In the genomic region with DNA sequence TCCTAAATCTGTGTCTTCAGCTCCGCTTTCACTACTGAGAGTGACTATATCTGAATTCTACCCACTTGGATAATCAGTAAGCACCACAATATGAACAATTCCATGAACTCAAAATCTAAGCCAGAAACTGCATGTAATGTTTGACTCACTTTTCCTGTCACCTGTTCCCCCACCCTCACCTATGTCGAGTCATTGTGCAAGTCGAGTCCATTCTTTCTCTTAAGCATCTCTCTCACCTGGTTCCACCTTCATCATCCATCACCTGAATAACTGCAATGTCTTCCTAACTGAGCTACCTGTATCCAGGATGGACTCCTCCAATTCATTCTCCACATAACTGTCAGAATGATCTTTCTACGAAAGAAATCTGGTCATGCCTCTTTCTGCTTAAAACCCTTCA, we compare ENCODE assay signal across 32 cellular contexts. TPM values are rescaled to one million over a fixed set of nuclear protein-coding genes. Genes with fewer than 3 reads are reported as not detected.
"Had no signal": no experiment of that assay in that cellular context is flagged by ENCODE, and none has a peak within 500 bp of the region (broad histone marks: within the 10 kb centered on the region; RNA-seq: fewer than 3 reads in every experiment).

No MANE protein-coding gene starts in this region.

- H3K4me3 ChIP-seq: ascending aorta, MG63 had no signal

- H3K27ac Mint-ChIP-seq: activated CD4-positive, alpha-beta T cell treated with anti-CD3 and anti-CD28 coated beads, Interleukin-2, amount 10 ng/mL, durations not matched to agents 24 days and 14 days; activated CD8-positive, alpha-beta T cell treated with anti-CD3 and anti-CD28 coated beads for 36 hours; activated naive CD4-positive, alpha-beta T cell treated with anti-CD3 and anti-CD28 coated beads, Interleukin-2, amount 50 U/mL, for 24 hours; activated naive CD8-positive, alpha-beta T cell treated with anti-CD3 and anti-CD28 coated beads, Interleukin-2, amount 10 ng/mL, durations not matched to agents 7 days and 5 days; activated T-cell treated with anti-CD3 and anti-CD28 coated beads, Interleukin-2, amount 50 U/mL, for 24 hours; activated T-helper 2 cell treated with anti-CD3 and anti-CD28 coated beads, Interferon-gamma antibody, Interleukin-2, Interleukin-4, amounts not matched to agents 10 μg/mL and 5 μg/mL and 100 μg/mL, durations not matched to agents 14 hours and 24 hours and 36 hours had no signal

- DNase-seq: activated CD4-positive, alpha-beta T cell treated with anti-CD3 and anti-CD28 coated beads for 1 hour; activated CD4-positive, alpha-beta T cell treated with anti-CD3 and anti-CD28 coated beads, Interleukin-2, amount 10 ng/mL, durations not matched to agents 24 days and 14 days; activated CD4-positive, alpha-beta T cell treated with anti-CD3 and anti-CD28 coated beads, Interleukin-2, amount 50 U/mL, for 4 hours; activated CD4-positive, CD25-positive, alpha-beta regulatory T cell; activated CD8-positive, alpha-beta T cell treated with anti-CD3 and anti-CD28 coated beads for 36 hours; activated gamma-delta T cell; activated naive CD4-positive, alpha-beta T cell treated with Interleukin-2 at 50 U/mL for 16 hours; activated naive CD8-positive, alpha-beta T cell treated with anti-CD3 and anti-CD28 coated beads, Interleukin-2, amount 10 ng/mL, durations not matched to agents 7 days and 5 days; activated T-cell treated with anti-CD3 and anti-CD28 coated beads, Interleukin-2, amount 50 U/mL, for 24 hours; amygdala; caudate nucleus; cerebellar nuclear complex; Karpas-422; KBM-7; MG63; NCI-H1048; NCI-H1105 treated with DMSO at 0.1 percent for 48 hours; NCI-H1436; NCI-H1694; NCI-H1930; NCI-H2081 treated with DMSO at 0.1 percent for 48 hours; NCI-H226; NCI-H524 treated with DMSO at 0.1 percent for 48 hours; NK-92 treated with Interleukin-12 subunit alpha and Interleukin-12 subunit beta, amount 100 ng/mL, for 24 hours; Right ventricle myocardium superior; T1000; WERI-Rb-1 had no signal

- H3K4me3 Mint-ChIP-seq: activated CD4-positive, alpha-beta T cell treated with anti-CD3 and anti-CD28 coated beads, Interleukin-2, amount 10 ng/mL, durations not matched to agents 24 days and 14 days; activated CD8-positive, alpha-beta T cell treated with anti-CD3 and anti-CD28 coated beads for 36 hours; activated naive CD4-positive, alpha-beta T cell treated with anti-CD3 and anti-CD28 coated beads, Interleukin-2, amount 50 U/mL, for 24 hours; activated naive CD8-positive, alpha-beta T cell treated with anti-CD3 and anti-CD28 coated beads, Interleukin-2, amount 10 ng/mL, durations not matched to agents 7 days and 5 days; activated T-cell treated with anti-CD3 and anti-CD28 coated beads, Interleukin-2, amount 50 U/mL, for 24 hours had no signal

- H3K9me3 Mint-ChIP-seq: activated CD4-positive, alpha-beta T cell treated with anti-CD3 and anti-CD28 coated beads, Interleukin-2, amount 10 ng/mL, durations not matched to agents 24 days and 14 days; activated CD8-positive, alpha-beta T cell treated with anti-CD3 and anti-CD28 coated beads for 36 hours; activated naive CD4-positive, alpha-beta T cell treated with anti-CD3 and anti-CD28 coated beads, Interleukin-2, amount 50 U/mL, for 24 hours; activated naive CD8-positive, alpha-beta T cell treated with anti-CD3 and anti-CD28 coated beads, Interleukin-2, amount 10 ng/mL, durations not matched to agents 7 days and 5 days; activated T-cell treated with anti-CD3 and anti-CD28 coated beads, Interleukin-2, amount 50 U/mL, for 24 hours; activated T-helper 2 cell treated with anti-CD3 and anti-CD28 coated beads, Interferon-gamma antibody, Interleukin-2, Interleukin-4, amounts not matched to agents 10 μg/mL and 5 μg/mL and 100 μg/mL, durations not matched to agents 14 hours and 24 hours and 36 hours had no signal

- H3K4me1 Mint-ChIP-seq: activated CD4-positive, alpha-beta T cell treated with anti-CD3 and anti-CD28 coated beads, Interleukin-2, amount 10 ng/mL, durations not matched to agents 24 days and 14 days; activated naive CD4-positive, alpha-beta T cell treated with anti-CD3 and anti-CD28 coated beads, Interleukin-2, amount 50 U/mL, for 24 hours; activated naive CD8-positive, alpha-beta T cell treated with anti-CD3 and anti-CD28 coated beads, Interleukin-2, amount 10 ng/mL, durations not matched to agents 7 days and 5 days had no signal

- H3K36me3 Mint-ChIP-seq: activated naive CD4-positive, alpha-beta T cell treated with anti-CD3 and anti-CD28 coated beads, Interleukin-2, amount 50 U/mL, for 24 hours; activated naive CD8-positive, alpha-beta T cell treated with anti-CD3 and anti-CD28 coated beads, Interleukin-2, amount 10 ng/mL, durations not matched to agents 7 days and 5 days had no signal

- ATAC-seq: activated CD8-positive, alpha-beta T cell treated with anti-CD3 and anti-CD28 coated beads for 36 hours had no signal

- H3K27ac ChIP-seq: ascending aorta, WERI-Rb-1 had no signal

- H3K9me3 ChIP-seq: ascending aorta, MG63 had no signal

- H3K36me3 ChIP-seq: ascending aorta, MG63, WERI-Rb-1 had no signal

- H3K27me3 Mint-ChIP-seq: activated CD4-positive, alpha-beta T cell treated with anti-CD3 and anti-CD28 coated beads, Interleukin-2, amount 10 ng/mL, durations not matched to agents 24 days and 14 days; activated T-cell treated with anti-CD3 and anti-CD28 coated beads, Interleukin-2, amount 50 U/mL, for 24 hours had no signal

RNA-seq across cellular contexts. Expression of a gene that starts 58.2 kb away (rescaled TPM):
- total RNA-seq: activated CD4-positive, alpha-beta T cell treated with anti-CD3 and anti-CD28 coated beads, Interleukin-2, amount 10 ng/mL, durations not matched to agents 24 days and 14 days; activated CD8-positive, alpha-beta memory T cell treated with anti-CD3 and anti-CD28 coated beads for 36 hours; activated CD8-positive, alpha-beta T cell treated with anti-CD3 and anti-CD28 coated beads for 36 hours; activated naive CD8-positive, alpha-beta T cell treated with anti-CD3 and anti-CD28 coated beads, Interleukin-2, amount 10 ng/mL, durations not matched to agents 7 days and 5 days; activated T-helper 2 cell treated with anti-CD3 and anti-CD28 coated beads, Interferon-gamma antibody, Interleukin-2, Interleukin-4, amounts not matched to agents 10 μg/mL and 5 μg/mL and 100 μg/mL, durations not matched to agents 14 hours and 24 hours and 36 hours; ascending aorta; T-helper 1 cell treated with Interleukin-12 subunit alpha and Interleukin-12 subunit beta and Interleukin-4 antibody, amounts not matched to agents 30 ng/mL and 1 ng/mL, for 36 hours had no signal
